In the genomic region with DNA sequence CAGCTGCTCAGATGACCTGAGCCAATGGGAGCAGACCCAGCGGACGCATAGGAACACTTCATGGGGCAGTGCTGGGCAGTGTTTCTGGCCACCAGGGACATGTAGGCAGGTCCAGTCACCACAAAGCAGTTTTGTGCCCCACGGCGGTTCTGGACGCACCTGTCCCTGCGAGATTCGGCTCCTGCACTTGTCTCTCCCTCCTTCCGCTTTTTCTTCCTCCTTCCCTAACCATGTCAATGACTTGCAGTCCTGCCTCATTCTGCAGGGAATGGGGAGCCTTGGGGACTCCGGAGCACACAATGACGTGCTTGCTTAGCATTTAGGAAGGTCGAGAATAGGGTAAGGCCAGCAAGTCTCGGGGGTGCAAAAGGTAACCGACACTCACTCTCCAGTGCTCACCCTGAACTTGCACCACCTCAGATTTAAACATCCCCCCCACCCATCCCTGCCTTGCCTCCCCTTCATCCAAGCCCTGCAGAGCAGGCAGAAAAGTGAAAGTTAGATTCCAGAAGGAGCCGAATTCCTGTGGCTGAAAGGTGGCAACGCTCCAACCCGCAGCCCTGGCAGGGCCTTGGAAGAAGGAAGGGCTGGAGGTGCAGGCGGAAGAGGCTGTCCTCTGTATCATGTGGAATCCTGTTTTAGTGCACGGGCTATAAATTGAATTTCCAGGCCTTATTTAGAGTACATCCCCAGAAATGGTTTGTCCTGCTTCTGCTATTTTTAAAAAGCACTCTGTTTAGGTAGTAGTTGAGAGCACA, we compare ENCODE assay signal across 8 cellular contexts. TPM values are rescaled to one million over a fixed set of nuclear protein-coding genes. Genes with fewer than 3 reads are reported as not detected.
A peak's percentile ranks its signal among the peaks of the same experiment; 100 is the strongest.
DNase-seq lines count a peak whose midpoint lies in the region; ATAC-seq and TF ChIP-seq lines count a peak whose summit lies in the region.

No MANE protein-coding gene starts in this region.

- no peak overlapping the region for H3K4me3 ChIP-seq in BJ (ENCODE audit: low read depth, low read length)
- no peak overlapping the region for H3K4me3 ChIP-seq in fibroblast of mammary gland (ENCODE audit: control insufficient read depth, low read depth, low read length)
- peak overlapping the region; percentile 63 for H3K4me3 ChIP-seq in osteoblast (ENCODE audit: insufficient read depth, low read length)

- peaks cover 9% of the 10 kb centered on the region for H4K20me1 ChIP-seq in osteoblast (ENCODE audit: insufficient read depth, low read length)

- no peaks in the 10 kb centered on the region for H3K79me2 ChIP-seq in osteoblast (ENCODE audit: insufficient read depth, low read length)

- no peaks in the 10 kb centered on the region for H3K9me3 ChIP-seq in osteoblast (ENCODE audit: low read depth, low read length)

- H3K4me2 ChIP-seq in osteoblast (ENCODE audit: insufficient read depth, low read length), result peak overlapping the region; percentile 94

- no peak overlapping the region for H3K27ac ChIP-seq in osteoblast (ENCODE audit: low read depth, low read length)

- H3K36me3 ChIP-seq in BJ (ENCODE audit: control insufficient read depth, insufficient read depth, low read length), result no peaks in the 10 kb centered on the region
- no peaks in the 10 kb centered on the region for H3K36me3 ChIP-seq in osteoblast (ENCODE audit: insufficient read depth, low read length)

- H3K27me3 ChIP-seq in BJ (ENCODE audit: control insufficient read depth, insufficient read depth, low read length) (peaks cover 21% of the 10 kb centered on the region), osteoblast (ENCODE audit: insufficient read depth, low read length) (peaks cover 27% of the 10 kb centered on the region)

- CTCF ChIA-PET in BJ (lab: Yijun Ruan, JAX), result interaction anchor here (1.5 to 1.7 kb wide), 2 partner anchors 10 to 40 kb away, joined by 4 to 6 read pairs; a partner anchor contains a TSS

- ATAC-seq in HG02870 (IDR thresholded peaks at IDR 0.05; ENCODE audit: unreplicated experiment) (no peak), GM19324 (IDR thresholded peaks at IDR 0.05; ENCODE audit: low FRiP score, unreplicated experiment) (no peak)

- POLR2A ChIA-PET in BJ (lab: Charles Lee), result no interaction called here

- peaks cover 17% of the 10 kb centered on the region for H3K4me1 ChIP-seq in osteoblast (ENCODE audit: insufficient read depth, low read length)

- TF ChIP-seq CTCF in BJ (IDR thresholded peaks at IDR 0.05; ENCODE audit: insufficient read depth, low read depth, low read length) (no peak), fibroblast of mammary gland (conservative IDR thresholded peaks at IDR 0.05; ENCODE audit: control insufficient read depth, insufficient read depth, low read depth, low read length) (no peak), osteoblast (IDR thresholded peaks at IDR 0.05; ENCODE audit: extremely low read depth, low read depth, low read length) (no peak)

- DNase-seq in BJ (ENCODE audit: low read depth) (peak; percentile 42), RKO (ENCODE audit: low spot score) (peak; percentile 61), fibroblast of mammary gland (ENCODE audit: low read depth) (peak; percentile 90), osteoblast (ENCODE audit: insufficient read length, low spot score, missing footprints) (peak; percentile 98), NCI-H1105 (lab: John Stamatoyannopoulos, UW) (no peak), NCI-H345 (lab: John Stamatoyannopoulos, UW) (no peak)

- H2AFZ ChIP-seq in osteoblast (ENCODE audit: low read length), result peak overlapping the region; percentile 90

RNA-seq across cellular contexts. Expression of a gene that starts 40.5 kb away (rescaled TPM):
- 26.4 and 29.2 TPM in 2 replicates for polyA plus RNA-seq in BJ (2011; rRNA removed)
- 16.6 and 17.1 TPM in 2 replicates for polyA minus RNA-seq in BJ (2011; rRNA and poly(A)+ RNA removed)
- 24.2 and 29.3 TPM in 2 replicates for total RNA-seq in osteoblast

Comparison
In these comparisons a context has a peak if more than half of its experiments do, and no peak if none do; other contexts are left out.
1. DNase-seq: peak in BJ (single experiment), RKO (single experiment), fibroblast of mammary gland (single experiment) and osteoblast (single experiment); none in NCI-H1105 (single experiment) and NCI-H345 (single experiment).